Comparison of ENCODE assay signal across 8 cellular contexts in genomic region chr10:27152687-27153086, GRCh38. TPM values are rescaled to one million over a fixed set of nuclear protein-coding genes. Genes with fewer than 3 reads are reported as not detected.
DNase-seq lines count a peak whose midpoint lies in the region; ATAC-seq, FAIRE-seq and TF ChIP-seq lines count a peak whose summit lies in the region.

No MANE protein-coding gene starts in this region.

- no peak overlapping the region for H3K4ac ChIP-seq in H1 (replicated peaks; ENCODE audit: insufficient read length, low read depth, low read length)

- intact Hi-C loops in CD8-positive, alpha-beta T cell (cut with DNase I, micrococcal nuclease), result loop anchor here (2.0 to 10.0 kb wide), 5 partner anchors 14 to 1152 kb away; partner anchors contain the start of genes APBB1IP (in 1 of the 2), MPP7 (in 1 of the 2) and RAB18 (in 1 of the 2)

- peak overlapping the region; percentile 100 for H3K27ac Mint-ChIP-seq in CD8-positive, alpha-beta T cell

- no peak for DNase-seq in CD8-positive, alpha-beta T cell
- DNase-seq in H1 (ENCODE audit: low read depth in 1 of 2, low spot score in 2 of 2) (no peak), osteoblast (ENCODE audit: insufficient read length, low spot score, missing footprints) (peak; percentile 64), GDM1 (lab: John Stamatoyannopoulos, UW) (no peak), NCI-H446 (lab: John Stamatoyannopoulos, UW) (no peak), GM19239 (ENCODE audit: insufficient read length, low spot score) (no peak), NCI-H774 (lab: John Stamatoyannopoulos, UW) (no peak)

- no peak overlapping the region for H3K14ac ChIP-seq in H1 (ENCODE audit: insufficient read length)

- H3K79me1 ChIP-seq in H1 (ENCODE audit: low read depth, low read length), result peaks cover 4% of the 10 kb centered on the region

- no peak overlapping the region for H2BK20ac ChIP-seq in H1 (ENCODE audit: low read length)

- H2BK15ac ChIP-seq in H1 (ENCODE audit: low read length), result no peak overlapping the region

- no peak for TF ChIP-seq POLR2A in H1 (IDR thresholded peaks at IDR 0.05; ENCODE audit: control extremely low read depth in 1 of 2, low read depth in 2 of 2, low read length in 2 of 2)

- H4K8ac ChIP-seq in H1 (ENCODE audit: extremely low read depth, insufficient read depth, low read length), result no peak overlapping the region

- peaks cover 28% of the 10 kb centered on the region for H3K4me1 ChIP-seq in CD8-positive, alpha-beta T cell (ENCODE audit: insufficient read depth, low read length)
- H3K4me1 ChIP-seq in OCI-LY1 (ENCODE audit: insufficient read depth, low read length, severe bottlenecking) (peaks cover 29% of the 10 kb centered on the region), H1 (replicated peaks in 1 of 4; ENCODE audit: control insufficient read depth in 3 of 4, insufficient read depth in 4 of 4, low read length in 3 of 4) (peaks cover 0 to 3% (median 0%) of the 10 kb centered on the region in 4 experiments; a peak in 4 of 7 replicates), osteoblast (ENCODE audit: insufficient read depth, low read length) (peaks cover 15% of the 10 kb centered on the region)

- H3K79me2 ChIP-seq in OCI-LY1 (ENCODE audit: insufficient read depth, low read length), result peaks cover 75% of the 10 kb centered on the region
- peaks cover 38 to 87% of the 10 kb centered on the region in 2 experiments for H3K79me2 ChIP-seq in H1 (ENCODE audit: control insufficient read depth in 1 of 2, insufficient read depth in 2 of 2, low read length in 2 of 2)
- H3K79me2 ChIP-seq in osteoblast (ENCODE audit: insufficient read depth, low read length), result peaks cover 80% of the 10 kb centered on the region

- TF ChIP-seq RAD21 in H1 (IDR thresholded peaks at IDR 0.05 in 1 of 2, conservative IDR thresholded peaks at IDR 0.05 in 1 of 2; ENCODE audit: low read depth in 2 of 2, low read length in 2 of 2), result no peak

- H3K27me3 ChIP-seq in CD8-positive, alpha-beta T cell (ENCODE audit: insufficient read depth, low read length), result no peaks in the 10 kb centered on the region
- H3K27me3 ChIP-seq in OCI-LY1 (ENCODE audit: insufficient read depth, low read length) (no peaks in the 10 kb centered on the region), H1 (replicated peaks in 1 of 4; ENCODE audit: control insufficient read depth in 3 of 4, extremely low read depth in 1 of 4, insufficient read depth in 3 of 4, low read length in 3 of 4) (no peaks in the 10 kb centered on the region), osteoblast (ENCODE audit: insufficient read depth, low read length) (no peaks in the 10 kb centered on the region)

- peaks cover 66% of the 10 kb centered on the region for H3K36me3 Mint-ChIP-seq in CD8-positive, alpha-beta T cell

- peaks cover 5% of the 10 kb centered on the region for H3K36me3 ChIP-seq in CD8-positive, alpha-beta T cell (ENCODE audit: insufficient read depth, low read length)
- H3K36me3 ChIP-seq in OCI-LY1 (ENCODE audit: insufficient read depth, low read length) (peaks cover 35% of the 10 kb centered on the region), H1 (ENCODE audit: control insufficient read depth in 2 of 4, insufficient read depth in 4 of 4, low read length in 3 of 4) (peaks cover 0 to 19% (median 5%) of the 10 kb centered on the region in 4 experiments; a peak in 5 of 8 replicates), osteoblast (ENCODE audit: insufficient read depth, low read length) (peaks cover 12% of the 10 kb centered on the region)

- no peak for FAIRE-seq in H1 (lab: Jason Lieb, UNC)
- no peak for FAIRE-seq in GM19239 (lab: Jason Lieb, UNC)

- H3K27me3 Mint-ChIP-seq in CD8-positive, alpha-beta T cell (ENCODE audit: low read depth), result no peaks in the 10 kb centered on the region

- no peak overlapping the region for H4K5ac ChIP-seq in H1 (ENCODE audit: insufficient read length, low read depth, low read length)

- peak overlapping the region; percentile 62 for H3K56ac ChIP-seq in H1 (replicated peaks; ENCODE audit: insufficient read length, low read depth, low read length)

- no peak overlapping the region for H3K27ac ChIP-seq in CD8-positive, alpha-beta T cell (ENCODE audit: low read depth, low read length)
- H3K27ac ChIP-seq in OCI-LY1 (ENCODE audit: low read depth, low read length, poor library complexity, severe bottlenecking) (no peak overlapping the region), H1 (ENCODE audit: low read depth, low read length) (no peak overlapping the region), osteoblast (ENCODE audit: low read depth, low read length) (peak overlapping the region; percentile 99)

- H2AFZ ChIP-seq in OCI-LY1 (ENCODE audit: low read length) (no peak overlapping the region), H1 (ENCODE audit: low read length) (no peak overlapping the region), osteoblast (ENCODE audit: low read length) (no peak overlapping the region)

- H3K9ac ChIP-seq in OCI-LY1 (ENCODE audit: low read length) (peak overlapping the region; percentile 100), H1 (replicated peaks in 1 of 4; ENCODE audit: extremely low read depth in 1 of 4, low read depth in 3 of 4, low read length in 3 of 4) (peak overlapping the region in 1 of 4 experiments; percentile 50; a peak in 1 of 7 replicates)

- peak overlapping the region; percentile 98 for H3K4me3 ChIP-seq in CD8-positive, alpha-beta T cell (ENCODE audit: low read depth, low read length)
- H3K4me3 ChIP-seq in OCI-LY1 (ENCODE audit: low read depth, low read length, poor library complexity, severe bottlenecking) (peak overlapping the region; percentile 96), H1 (ENCODE audit: extremely low read depth in 1 of 4, insufficient read depth in 2 of 4, low read depth in 3 of 4, low read length in 4 of 4) (peak overlapping the region; percentile 95 to 100 (median 98); a peak in 7 of 8 replicates), osteoblast (ENCODE audit: insufficient read depth, low read length) (peak overlapping the region; percentile 99)

- no peak overlapping the region for H4K91ac ChIP-seq in H1 (replicated peaks; ENCODE audit: insufficient read length, low read length)

- H3K23ac ChIP-seq in H1 (ENCODE audit: insufficient read length), result no peak overlapping the region

- H3K4me2 ChIP-seq in OCI-LY1 (ENCODE audit: low read length) (peak overlapping the region; percentile 99), H1 (ENCODE audit: insufficient read depth in 1 of 2, low read depth in 2 of 2, low read length in 2 of 2) (peak overlapping the region; percentile 78 to 91), osteoblast (ENCODE audit: insufficient read depth, low read length) (peak overlapping the region; percentile 96)

- peak overlapping the region; percentile 99 for H3K4me3 Mint-ChIP-seq in CD8-positive, alpha-beta T cell

- no peak for ATAC-seq in CD8-positive, alpha-beta T cell

- peaks cover 4% of the 10 kb centered on the region for H3K23me2 ChIP-seq in H1 (ENCODE audit: low read depth, low read length)

- no peak for TF ChIP-seq EP300 in H1 (IDR thresholded peaks at IDR 0.05; ENCODE audit: borderline replicate concordance in 1 of 2, low read depth in 2 of 2, low read length in 2 of 2)

- no peak overlapping the region for H2BK5ac ChIP-seq in H1 (ENCODE audit: low read depth, low read length)

- H2BK12ac ChIP-seq in H1 (ENCODE audit: low read depth, low read length), result no peak overlapping the region

- H4K20me1 ChIP-seq in OCI-LY1 (ENCODE audit: insufficient read depth, low read length) (peaks cover 7% of the 10 kb centered on the region; the same call in 1 of the 2 replicates), H1 (replicated peaks in 1 of 2; ENCODE audit: control insufficient read depth in 1 of 2, insufficient read depth in 2 of 2, low read length in 2 of 2) (peaks cover 5 to 8% of the 10 kb centered on the region in 2 experiments), osteoblast (ENCODE audit: insufficient read depth, low read length) (peaks cover 41% of the 10 kb centered on the region)

- no peaks in the 10 kb centered on the region for H3K9me3 Mint-ChIP-seq in CD8-positive, alpha-beta T cell

- H2BK120ac ChIP-seq in H1 (replicated peaks; ENCODE audit: low read depth, low read length), result no peak overlapping the region

- CTCF ChIA-PET in CD8-positive, alpha-beta T cell (lab: Charles Lee), result no interaction called here
- CTCF ChIA-PET in H1 (lab: Charles Lee; ENCODE audit: partially characterized antibody), result interaction anchor here (0.7 kb wide), 1 partner anchor 66 kb away, joined by 3 read pairs; no protein-coding TSS in a partner anchor

- no peaks in the 10 kb centered on the region for H3F3A ChIP-seq in OCI-LY1 (ENCODE audit: insufficient read depth, low read length)

- H3K9me2 ChIP-seq in OCI-LY1 (ENCODE audit: low read depth, low read length), result no peaks in the 10 kb centered on the region

- H2AK5ac ChIP-seq in H1 (ENCODE audit: low read depth, low read length), result no peak overlapping the region

- H3K9me3 ChIP-seq in CD8-positive, alpha-beta T cell (ENCODE audit: low read length), result no peaks in the 10 kb centered on the region
- H3K9me3 ChIP-seq in OCI-LY1 (ENCODE audit: low read length) (no peaks in the 10 kb centered on the region), H1 (ENCODE audit: insufficient read depth in 2 of 2, low read depth in 1 of 2, low read length in 1 of 2) (no peaks in the 10 kb centered on the region), osteoblast (ENCODE audit: low read depth, low read length) (no peaks in the 10 kb centered on the region)

- H3K18ac ChIP-seq in H1 (ENCODE audit: extremely low read depth, low read length), result no peak overlapping the region

- peaks cover 54% of the 10 kb centered on the region for H3K4me1 Mint-ChIP-seq in CD8-positive, alpha-beta T cell (ENCODE audit: low read depth)

- POLR2A ChIA-PET in CD8-positive, alpha-beta T cell (lab: Charles Lee), result interaction anchor here (1.1 kb wide), 1 partner anchor 51 kb away, joined by 4 read pairs; no protein-coding TSS in a partner anchor
- POLR2A ChIA-PET in H1 (lab: Charles Lee; ENCODE audit: partially characterized antibody), result interaction anchor here (4.9 kb wide), 1 partner anchor 10 kb away, joined by 48 read pairs; no protein-coding TSS in a partner anchor

- no peak for TF ChIP-seq CTCF in CD8-positive, alpha-beta T cell (IDR thresholded peaks at IDR 0.05)
- TF ChIP-seq CTCF in OCI-LY1 (IDR thresholded peaks at IDR 0.05; ENCODE audit: low read length) (no peak), H1 (IDR thresholded peaks at IDR 0.05; ENCODE audit: control extremely low read depth in 1 of 3, insufficient read depth in 1 of 3, low read depth in 1 of 3, low read length in 3 of 3) (no peak), osteoblast (IDR thresholded peaks at IDR 0.05; ENCODE audit: extremely low read depth, low read depth, low read length) (no peak)

RNA-seq across cellular contexts. Expression of gene YME1L1, which starts 1.5 kb away (rescaled TPM):
- total RNA-seq in CD8-positive, alpha-beta T cell, result 100 to 1,000 TPM; 182 to 193 TPM
- total RNA-seq in H1 (2021; fragmentation: NEBNext Ultra II Directional; extraction: Animal tissue kit (Norgen Biotek cat#: 25700)), result 118 and 120 TPM in 2 replicates
- 18.5 and 24.6 TPM in 2 replicates for polyA plus RNA-seq in H1 (2011; rRNA removed)
- polyA plus RNA-seq in H1 (2011; cell fraction: cytosol; rRNA removed), result 38.0 TPM
- 14.9 TPM for polyA plus RNA-seq in H1 (2011; cell fraction: nucleus; rRNA removed)
- polyA plus RNA-seq in H1 (2012, experiment 1 of 2), result 50.9 to 107 TPM (median 61.3 TPM) in 4 replicates
- polyA plus RNA-seq in H1 (2012, experiment 2 of 2), result 6.5 TPM
- polyA plus RNA-seq in H1 (2013, experiment 1 of 2), result 66.0 TPM
- polyA plus RNA-seq in H1 (2013, experiment 2 of 2), result 66.7 TPM
- 46.3 and 63.4 TPM in 2 replicates for polyA minus RNA-seq in H1 (2011; rRNA and poly(A)+ RNA removed)
- 56.3 TPM for polyA minus RNA-seq in H1 (2011; cell fraction: cytosol; rRNA and poly(A)+ RNA removed)
- 39.2 TPM for polyA minus RNA-seq in H1 (2011; cell fraction: nucleus; rRNA and poly(A)+ RNA removed)
- 92.3 and 93.7 TPM in 2 replicates for total RNA-seq in osteoblast

RNA-seq across cellular contexts. Expression of gene MASTL, which starts 2.5 kb away (rescaled TPM):
- total RNA-seq in CD8-positive, alpha-beta T cell, result 10 to 100 TPM; 33.4 to 33.6 TPM
- 40.6 and 42.5 TPM in 2 replicates for total RNA-seq in H1 (2021; fragmentation: NEBNext Ultra II Directional; extraction: Animal tissue kit (Norgen Biotek cat#: 25700))
- 9.4 and 14.9 TPM in 2 replicates for polyA plus RNA-seq in H1 (2011; rRNA removed)
- polyA plus RNA-seq in H1 (2011; cell fraction: cytosol; rRNA removed), result 19.1 TPM
- 9.5 TPM for polyA plus RNA-seq in H1 (2011; cell fraction: nucleus; rRNA removed)
- polyA plus RNA-seq in H1 (2012, experiment 1 of 2), result 22.4 to 37.9 TPM (median 24.9 TPM) in 4 replicates
- 2.5 TPM for polyA plus RNA-seq in H1 (2012, experiment 2 of 2)
- 38.4 TPM for polyA plus RNA-seq in H1 (2013, experiment 1 of 2)
- 39.6 TPM for polyA plus RNA-seq in H1 (2013, experiment 2 of 2)
- 16.4 and 24.8 TPM in 2 replicates for polyA minus RNA-seq in H1 (2011; rRNA and poly(A)+ RNA removed)
- 13.1 TPM for polyA minus RNA-seq in H1 (2011; cell fraction: cytosol; rRNA and poly(A)+ RNA removed)
- polyA minus RNA-seq in H1 (2011; cell fraction: nucleus; rRNA and poly(A)+ RNA removed), result 21.1 TPM
- 10.1 and 13.0 TPM in 2 replicates for total RNA-seq in osteoblast

RNA-seq across cellular contexts. Expression of gene ANKRD26, which starts 52.4 kb away (rescaled TPM):
- total RNA-seq in CD8-positive, alpha-beta T cell, result 1 to 10 TPM; 4.0 to 4.7 TPM
- total RNA-seq in H1 (2021; fragmentation: NEBNext Ultra II Directional; extraction: Animal tissue kit (Norgen Biotek cat#: 25700)), result 7.0 and 8.8 TPM in 2 replicates
- 0.66 and 1.3 TPM in 2 replicates for polyA plus RNA-seq in H1 (2011; rRNA removed)
- 1.2 TPM for polyA plus RNA-seq in H1 (2011; cell fraction: cytosol; rRNA removed)
- polyA plus RNA-seq in H1 (2011; cell fraction: nucleus; rRNA removed), result 1.0 TPM
- polyA plus RNA-seq in H1 (2012, experiment 1 of 2), result 3.4 to 7.4 TPM (median 3.7 TPM) in 4 replicates
- polyA plus RNA-seq in H1 (2012, experiment 2 of 2), result 0.18 TPM
- 12.5 TPM for polyA plus RNA-seq in H1 (2013, experiment 1 of 2)
- 11.8 TPM for polyA plus RNA-seq in H1 (2013, experiment 2 of 2)
- 1.7 and 5.8 TPM in 2 replicates for polyA minus RNA-seq in H1 (2011; rRNA and poly(A)+ RNA removed)
- 2.0 TPM for polyA minus RNA-seq in H1 (2011; cell fraction: cytosol; rRNA and poly(A)+ RNA removed)
- polyA minus RNA-seq in H1 (2011; cell fraction: nucleus; rRNA and poly(A)+ RNA removed), result 10.9 TPM
- total RNA-seq in osteoblast, result 10.9 and 15.6 TPM in 2 replicates
